8 cellular contexts compared by ENCODE assay signal in genomic region chrX:100768679-100769338, GRCh38. TPM values are rescaled to one million over a fixed set of nuclear protein-coding genes. Genes with fewer than 3 reads are reported as not detected.
DNase-seq lines count a peak whose midpoint lies in the region; ATAC-seq and TF ChIP-seq lines count a peak whose summit lies in the region.

No MANE protein-coding gene starts in this region.

- H3K9me3 ChIP-seq in naive thymus-derived CD4-positive, alpha-beta T cell (ENCODE audit: control insufficient read depth in 2 of 3, low read length in 3 of 3): no peaks in the 10 kb centered on the region

- H3K4me3 Mint-ChIP-seq in naive thymus-derived CD4-positive, alpha-beta T cell: no peak overlapping the region
- H3K4me3 Mint-ChIP-seq in stimulated activated naive B cell treated with anti-CD40 and anti-IgM and Interleukin-4, amounts not matched to agents 10 μg/mL and 1 μg/mL and 100 μg/mL, for 72 hours: no peak overlapping the region

- no peak overlapping the region for H3K27ac Mint-ChIP-seq in naive thymus-derived CD4-positive, alpha-beta T cell
- no peak overlapping the region for H3K27ac Mint-ChIP-seq in stimulated activated naive B cell treated with anti-CD40 and anti-IgM and Interleukin-4, amounts not matched to agents 10 μg/mL and 1 μg/mL and 100 μg/mL, for 72 hours

- H3K4me1 ChIP-seq in naive thymus-derived CD4-positive, alpha-beta T cell (ENCODE audit: control insufficient read depth in 2 of 2, insufficient read depth in 2 of 2, low read length in 2 of 2): no peaks in the 10 kb centered on the region

- peaks cover 0 to 31% (median 6%) of the 10 kb centered on the region in 5 donors for H3K27me3 Mint-ChIP-seq in naive thymus-derived CD4-positive, alpha-beta T cell
- H3K27me3 Mint-ChIP-seq in stimulated activated naive B cell treated with anti-CD40 and anti-IgM and Interleukin-4, amounts not matched to agents 10 μg/mL and 1 μg/mL and 100 μg/mL, for 72 hours: peaks cover 14 to 23% of the 10 kb centered on the region in 2 donors

- CTCF ChIA-PET in naive thymus-derived CD4-positive, alpha-beta T cell (lab: Charles Lee): interaction anchor here (0.6 to 1.6 kb wide), 6 partner anchors 14 to 85 kb away, joined by 3 to 10 read pairs (median 4); no protein-coding TSS in a partner anchor

- POLR2A ChIA-PET in naive thymus-derived CD4-positive, alpha-beta T cell (lab: Charles Lee): no interaction called here

- H3K9me3 Mint-ChIP-seq in naive thymus-derived CD4-positive, alpha-beta T cell: peaks cover 0 to 2% (median 0%) of the 10 kb centered on the region in 11 donors
- H3K9me3 Mint-ChIP-seq in stimulated activated naive B cell treated with anti-CD40 and anti-IgM and Interleukin-4, amounts not matched to agents 10 μg/mL and 1 μg/mL and 100 μg/mL, for 72 hours: no peaks in the 10 kb centered on the region

- intact Hi-C loops in naive thymus-derived CD4-positive, alpha-beta T cell (cut with micrococcal nuclease): loop anchor here (1.0 to 5.0 kb wide), 4 partner anchors 84 to 518 kb away; no protein-coding TSS in a partner anchor

- TF ChIP-seq CTCF in GM12864 (IDR thresholded peaks at IDR 0.05; ENCODE audit: low read depth, low read length, missing control alignments): peak; percentile 92
- TF ChIP-seq CTCF in epithelial cell of esophagus (IDR thresholded peaks at IDR 0.05; ENCODE audit: insufficient read depth, low read depth, low read length, missing control alignments): peak; percentile 97

- H3K4me3 ChIP-seq in GM12864 (ENCODE audit: low read depth, low read length) (no peak overlapping the region), epithelial cell of esophagus (ENCODE audit: low read length) (no peak overlapping the region)
- H3K4me3 ChIP-seq in naive thymus-derived CD4-positive, alpha-beta T cell (ENCODE audit: low read length): no peak overlapping the region

- no peak overlapping the region for H3K27ac ChIP-seq in naive thymus-derived CD4-positive, alpha-beta T cell (ENCODE audit: low read depth, low read length)

- peak; percentile 19 for DNase-seq in GM12864 (ENCODE audit: low read depth)
- peak; percentile 27 for DNase-seq in HPDE6-E6E7 (ENCODE audit: extremely low spot score)
- DNase-seq in NOMO-1 treated with DMSO at 0.1 percent for 48 hours (lab: John Stamatoyannopoulos, UW; ENCODE audit: unreplicated experiment): peak; percentile 71
- peak; percentile 48 for DNase-seq in activated CD8-positive, alpha-beta memory T cell treated with anti-CD3 and anti-CD28 coated beads, Interleukin-2, amount 50 U/mL, for 1 hour (ENCODE audit: extremely low read depth)
- DNase-seq in epithelial cell of esophagus (ENCODE audit: low read depth): peak; percentile 52
- DNase-seq in naive thymus-derived CD4-positive, alpha-beta T cell: peak; percentile 50 to 87 (median 77)
- peak; percentile 61 for DNase-seq in stimulated activated naive B cell treated with anti-CD40 and anti-IgM and Interleukin-4, amounts not matched to agents 10 μg/mL and 1 μg/mL and 100 μg/mL, for 72 hours

- ATAC-seq in naive thymus-derived CD4-positive, alpha-beta T cell: peak; percentile 100
- peak; percentile 44 to 64 for ATAC-seq in stimulated activated naive B cell treated with anti-CD40 and anti-IgM and Interleukin-4, amounts not matched to agents 10 μg/mL and 1 μg/mL and 100 μg/mL, for 72 hours (replicated peaks)
- no peak for ATAC-seq in HG02642 (IDR thresholded peaks at IDR 0.05; ENCODE audit: poor library complexity, unreplicated experiment)

- no peaks in the 10 kb centered on the region for H3K4me1 Mint-ChIP-seq in naive thymus-derived CD4-positive, alpha-beta T cell
- no peaks in the 10 kb centered on the region for H3K4me1 Mint-ChIP-seq in stimulated activated naive B cell treated with anti-CD40 and anti-IgM and Interleukin-4, amounts not matched to agents 10 μg/mL and 1 μg/mL and 100 μg/mL, for 72 hours

- no peaks in the 10 kb centered on the region for H3K36me3 Mint-ChIP-seq in naive thymus-derived CD4-positive, alpha-beta T cell
- no peaks in the 10 kb centered on the region for H3K36me3 Mint-ChIP-seq in stimulated activated naive B cell treated with anti-CD40 and anti-IgM and Interleukin-4, amounts not matched to agents 10 μg/mL and 1 μg/mL and 100 μg/mL, for 72 hours

- no peaks in the 10 kb centered on the region for H3K36me3 ChIP-seq in naive thymus-derived CD4-positive, alpha-beta T cell (ENCODE audit: control insufficient read depth in 2 of 3, insufficient read depth in 3 of 3, low read length in 3 of 3)

- H3K27me3 ChIP-seq in naive thymus-derived CD4-positive, alpha-beta T cell (ENCODE audit: control insufficient read depth in 2 of 2, insufficient read depth in 2 of 2, low read length in 2 of 2): no peaks in the 10 kb centered on the region

RNA-seq across cellular contexts. Expression of gene SYTL4, which starts 36.9 kb away (rescaled TPM):
- total RNA-seq in naive thymus-derived CD4-positive, alpha-beta T cell: under 1 TPM in 1 of 5 experiments, not detected in 4; 0.39 TPM
- polyA plus RNA-seq in naive thymus-derived CD4-positive, alpha-beta T cell: not detected

RNA-seq across cellular contexts. Expression of gene CSTF2, which starts 51.4 kb away (rescaled TPM):
- 10 to 100 TPM in 3 of 5 experiments, 1 to 10 TPM in 2; 8.6 to 41.8 (median 16.1) TPM for total RNA-seq in naive thymus-derived CD4-positive, alpha-beta T cell
- polyA plus RNA-seq in naive thymus-derived CD4-positive, alpha-beta T cell: 10 to 100 TPM in 1 of 2 donors, 1 to 10 TPM in 1; 9.4 to 19.5 TPM

Comparison
In these comparisons a context has a peak if more than half of its experiments do, and no peak if none do; other contexts are left out.
1. DNase-seq: peak in every context shown above with its lines; median percentile 77 in naive thymus-derived CD4-positive, alpha-beta T cell; 71 in NOMO-1 treated with DMSO at 0.1 percent for 48 hours; 61 in stimulated activated naive B cell treated with anti-CD40 and anti-IgM and Interleukin-4, amounts not matched to agents 10 μg/mL and 1 μg/mL and 100 μg/mL, for 72 hours; 52 in epithelial cell of esophagus; 48 in activated CD8-positive, alpha-beta memory T cell treated with anti-CD3 and anti-CD28 coated beads, Interleukin-2, amount 50 U/mL, for 1 hour; 27 in HPDE6-E6E7; 19 in GM12864.